27 cellular contexts compared by ENCODE assay signal in the genomic region with DNA sequence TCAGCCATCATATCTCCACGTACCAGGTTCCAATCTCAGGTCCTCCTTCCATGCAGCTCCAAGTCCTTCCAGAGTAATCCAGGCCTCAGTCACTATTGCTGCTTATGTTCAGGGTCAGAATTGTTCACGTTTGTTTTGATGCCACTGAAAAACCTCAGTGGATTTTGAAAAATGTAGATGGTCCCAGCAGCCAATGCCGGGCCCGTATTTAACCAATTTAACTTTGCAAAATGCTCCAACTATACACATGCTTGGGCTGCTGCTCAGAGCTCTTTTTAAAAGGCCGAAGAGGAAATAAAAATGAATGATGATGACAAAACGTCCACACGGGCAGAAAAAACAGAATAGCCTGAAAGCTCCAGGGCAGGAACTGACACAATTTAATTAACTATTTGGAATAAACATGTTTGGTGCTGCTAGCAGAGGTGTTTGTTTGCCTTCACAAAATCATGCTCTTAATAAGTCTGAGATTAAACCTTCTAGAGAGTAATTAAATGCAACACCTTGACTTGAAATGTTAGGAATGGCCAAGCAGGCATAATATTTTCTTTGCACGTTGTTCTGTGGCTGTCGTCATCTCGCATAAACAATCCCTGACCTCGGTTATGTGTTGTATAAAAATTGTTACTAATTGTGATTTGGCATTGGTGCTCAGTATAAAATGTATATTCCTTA.
DNase-seq lines count a peak whose midpoint lies in the region; ATAC-seq, FAIRE-seq and TF ChIP-seq lines count a peak whose summit lies in the region.
"Had no signal": no experiment of that assay in that cellular context is flagged by ENCODE, and none has a peak within 500 bp of the region (broad histone marks: within the 10 kb centered on the region; RNA-seq: fewer than 3 reads in every experiment).

No MANE protein-coding gene starts in this region.

- TF ChIP-seq CTCF in uterus (IDR thresholded peaks at IDR 0.05) = peak in 1 of 4 experiments; percentile 6

- H3K27ac ChIP-seq in uterus = peak overlapping the region; percentile 22 to 40
- H3K27ac ChIP-seq: C4-2B, HL-60, RWPE1 had no signal

- FAIRE-seq in endometrium (lab: Jason Lieb, UNC) = peak; percentile 76
- FAIRE-seq: GM19239 had no signal

- H3K27me3 Mint-ChIP-seq in activated T-helper 17 cell treated with anti-CD3 and anti-CD28 coated beads, Interleukin-2, amount 50 U/mL, for 72 hours = no peaks in the 10 kb centered on the region
- H3K27me3 Mint-ChIP-seq: CD8-positive, alpha-beta memory T cell had no signal

- no peak for ATAC-seq in activated T-helper 17 cell treated with anti-CD3 and anti-CD28 coated beads, Interleukin-2, amount 50 U/mL, for 72 hours (replicated peaks)

- H3K4me3 ChIP-seq in uterus = no peak overlapping the region

- no peak for TF ChIP-seq POLR2A in uterus (IDR thresholded peaks at IDR 0.05)

- H3K27me3 ChIP-seq in uterus = no peaks in the 10 kb centered on the region

- H3K4me1 Mint-ChIP-seq in activated T-helper 17 cell treated with anti-CD3 and anti-CD28 coated beads, Interleukin-2, amount 50 U/mL, for 72 hours = no peaks in the 10 kb centered on the region
- H3K4me1 Mint-ChIP-seq: CD8-positive, alpha-beta memory T cell had no signal

- DNase-seq in GM04503 (ENCODE audit: low read depth) (peak; percentile 43), left kidney (ENCODE audit: low read depth, low spot score) (peak; percentile 77), uterus (no peak), NCI-H187 (lab: John Stamatoyannopoulos, UW) (no peak)
- DNase-seq in stimulated activated CD4-positive, alpha-beta T cell treated with anti-CD3 and anti-CD28 coated beads, Interleukin-15, amount 100 ng/mL, for 24 hours = no peak
- DNase-seq: AML-193; CD8-positive, alpha-beta memory T cell; GDM1; H7; HFFc6; KBM-7; MM.1S; NCI-H1048; NCI-H1417 treated with DMSO at 0.1 percent for 48 hours; NCI-H187 treated with DMSO at 0.1 percent for 48 hours; NCI-H2107; NCI-H2227 treated with DMSO at 0.1 percent for 48 hours; NCI-H510A; NCI-H748 treated with DMSO at 0.1 percent for 48 hours; NK-92 treated with Interleukin-12 subunit alpha and Interleukin-12 subunit beta, amount 100 ng/mL, for 24 hours; SHP77 treated with DMSO at 0.1 percent for 48 hours had no signal

- H3K9me3 ChIP-seq in uterus = no peaks in the 10 kb centered on the region

- H3K4me1 ChIP-seq in uterus = peaks cover 7 to 24% of the 10 kb centered on the region in 2 donors

- H3K4me3 Mint-ChIP-seq in activated T-helper 17 cell treated with anti-CD3 and anti-CD28 coated beads, Interleukin-2, amount 50 U/mL, for 72 hours = no peak overlapping the region
- H3K4me3 Mint-ChIP-seq: CD8-positive, alpha-beta memory T cell; HFFc6 had no signal

- no peak overlapping the region for H3K27ac Mint-ChIP-seq in activated T-helper 17 cell treated with anti-CD3 and anti-CD28 coated beads, Interleukin-2, amount 50 U/mL, for 72 hours
- H3K27ac Mint-ChIP-seq: CD8-positive, alpha-beta memory T cell; HFFc6 had no signal

- H3K9me3 Mint-ChIP-seq in activated T-helper 17 cell treated with anti-CD3 and anti-CD28 coated beads, Interleukin-2, amount 50 U/mL, for 72 hours = no peaks in the 10 kb centered on the region

- H3K36me3 ChIP-seq in uterus = no peaks in the 10 kb centered on the region

- intact Hi-C loops in uterus (cut with DNase I; ENCODE audit: low total_unique reads) = no loop called here

- no peaks in the 10 kb centered on the region for H3K36me3 Mint-ChIP-seq in activated T-helper 17 cell treated with anti-CD3 and anti-CD28 coated beads, Interleukin-2, amount 50 U/mL, for 72 hours (ENCODE audit: low read depth)
- H3K36me3 Mint-ChIP-seq: CD8-positive, alpha-beta memory T cell had no signal

Comparison
In these comparisons a context has a peak if more than half of its experiments do, and no peak if none do; other contexts are left out.
1. DNase-seq: peak in GM04503 (single experiment) and left kidney (single experiment); none in uterus (0 of 2), NCI-H187 (0 of 2) and stimulated activated CD4-positive, alpha-beta T cell treated with anti-CD3 and anti-CD28 coated beads, Interleukin-15, amount 100 ng/mL, for 24 hours (single experiment).